Comparison of ENCODE assay signal across 1 cellular context in the genomic region with DNA sequence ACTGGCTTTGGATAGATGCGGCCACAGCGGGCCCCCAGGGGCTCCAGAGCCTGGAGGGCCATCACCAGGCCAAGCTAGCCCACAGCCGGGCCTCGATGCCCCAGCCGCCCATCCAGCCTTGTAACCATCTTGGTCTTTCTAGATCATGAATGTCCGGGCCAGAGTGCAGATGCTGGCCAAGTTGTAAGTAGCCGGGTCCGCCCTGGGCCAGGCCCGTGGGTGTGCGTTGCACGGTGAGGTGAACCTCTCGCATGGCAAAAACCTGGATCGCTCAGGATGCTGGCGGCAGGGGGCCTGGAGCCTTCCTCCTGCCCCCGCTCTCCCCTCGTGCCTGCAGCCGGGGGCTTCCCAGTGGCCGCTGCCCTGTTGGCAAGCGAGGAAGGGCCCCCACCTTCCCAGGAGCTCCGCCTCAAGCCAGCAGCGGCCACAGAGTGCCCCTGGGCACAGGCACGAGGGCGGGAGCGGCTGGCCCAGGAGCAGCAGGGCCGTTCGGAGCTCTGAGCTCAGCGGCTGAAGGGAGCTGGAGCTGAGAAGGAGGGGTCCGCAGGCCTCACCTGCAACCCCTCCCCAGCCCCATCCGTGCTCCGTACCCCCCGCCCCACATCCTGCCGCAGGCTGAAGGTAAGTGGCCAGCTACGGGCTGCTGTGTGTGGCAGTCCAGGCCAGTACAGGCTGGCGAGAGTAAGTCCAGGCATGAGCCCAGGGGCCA.
TF ChIP-seq lines count a peak whose summit lies in the region.

No MANE protein-coding gene starts in this region.

TF ChIP-seq in GM23338, 12 proteins besides CTCF, POLR2A, EP300 and RAD21:
- TF ChIP-seq NANOG (IDR thresholded peaks at IDR 0.05; ENCODE audit: borderline replicate concordance) = no peak
- TF ChIP-seq EZH2phosphoT487 (IDR thresholded peaks at IDR 0.05; ENCODE audit: unreplicated experiment) = no peak
- no peak for TF ChIP-seq JUNB (IDR thresholded peaks at IDR 0.05; ENCODE audit: unreplicated experiment)
- TF ChIP-seq, protein P1, sequence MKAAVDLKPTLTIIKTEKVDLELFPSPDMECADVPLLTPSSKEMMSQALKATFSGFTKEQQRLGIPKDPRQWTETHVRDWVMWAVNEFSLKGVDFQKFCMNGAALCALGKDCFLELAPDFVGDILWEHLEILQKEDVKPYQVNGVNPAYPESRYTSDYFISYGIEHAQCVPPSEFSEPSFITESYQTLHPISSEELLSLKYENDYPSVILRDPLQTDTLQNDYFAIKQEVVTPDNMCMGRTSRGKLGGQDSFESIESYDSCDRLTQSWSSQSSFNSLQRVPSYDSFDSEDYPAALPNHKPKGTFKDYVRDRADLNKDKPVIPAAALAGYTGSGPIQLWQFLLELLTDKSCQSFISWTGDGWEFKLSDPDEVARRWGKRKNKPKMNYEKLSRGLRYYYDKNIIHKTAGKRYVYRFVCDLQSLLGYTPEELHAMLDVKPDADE (IDR thresholded peaks at IDR 0.05) = no peak
